ENCODE assay signal across 21 cellular contexts in the genomic region with DNA sequence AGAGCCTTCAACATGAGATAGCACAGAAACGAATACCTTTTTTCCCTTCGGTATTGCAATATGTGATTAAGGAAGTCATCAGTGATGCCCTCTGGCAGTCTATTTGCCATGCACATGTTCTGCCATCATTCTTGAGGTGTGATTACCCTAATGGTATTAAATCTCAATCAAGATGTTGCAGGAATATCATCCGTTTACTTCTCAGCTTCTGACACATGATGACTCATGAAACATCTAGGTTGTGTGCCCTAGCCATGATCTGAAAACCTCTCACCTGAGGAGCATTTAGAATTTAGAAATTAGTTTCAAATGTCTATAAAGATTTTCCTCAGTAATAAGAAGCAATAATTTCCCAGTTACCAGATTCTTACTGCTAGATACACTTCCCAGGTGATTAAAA.
"Had no signal": no experiment of that assay in that cellular context is flagged by ENCODE, and none has a peak within 500 bp of the region (broad histone marks: within the 10 kb centered on the region; RNA-seq: fewer than 3 reads in every experiment).

No MANE protein-coding gene starts in this region.

- ATAC-seq: HepG2 had no signal

- H3K4me2 ChIP-seq: PC-9, SK-N-SH had no signal

- H2AFZ ChIP-seq: PC-9 had no signal

- H3K4me3 ChIP-seq: PC-9, Peyer's patch had no signal

- DNase-seq: IMR-90, Karpas-422, KG1, MM.1S, NCI-H1092 treated with DMSO at 0.1 percent for 48 hours, NCI-H1436, NCI-H187, NCI-H2029, NCI-H2081 treated with DMSO at 0.1 percent for 48 hours, NCI-H2171, NCI-H226, NCI-H446, NCI-H510A, NCI-H524 treated with DMSO at 0.1 percent for 48 hours, NCI-H69, PC-9, Peyer's patch, SHP77, SK-N-SH, T-helper 1 cell had no signal

- H3K9ac ChIP-seq: SK-N-SH had no signal

- H3K4me1 ChIP-seq: Peyer's patch had no signal

- H3K36me3 ChIP-seq: Peyer's patch had no signal

- H3K9me3 ChIP-seq: Peyer's patch, SK-N-SH had no signal

- H3K27ac ChIP-seq: PC-9, Peyer's patch had no signal

- H3K9me2 ChIP-seq: SK-N-SH had no signal

- H3K27me3 ChIP-seq: Peyer's patch had no signal
